19 cellular contexts compared by ENCODE assay signal in the genomic region with DNA sequence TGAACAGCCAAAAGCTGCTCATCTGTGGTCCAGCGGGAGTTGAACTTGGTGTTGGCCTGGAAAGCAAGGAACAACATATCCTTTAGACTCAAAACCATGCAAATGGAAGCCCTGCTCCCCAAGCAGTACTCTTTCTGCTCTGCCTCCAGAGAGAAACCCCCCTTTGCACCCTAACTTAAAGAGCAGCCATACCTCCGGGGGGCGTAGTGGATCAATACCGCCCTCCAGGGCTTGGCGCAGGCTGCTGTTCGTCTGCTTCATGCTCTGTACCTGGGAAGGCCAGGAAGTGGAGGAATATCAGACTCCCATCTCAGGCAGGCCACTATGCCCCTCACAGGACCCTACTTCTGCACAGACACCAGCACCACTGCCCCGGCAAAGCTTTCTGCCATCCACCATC. TPM values are rescaled to one million over a fixed set of nuclear protein-coding genes. Genes with fewer than 3 reads are reported as not detected.
DNase-seq lines count a peak whose midpoint lies in the region; ATAC-seq and TF ChIP-seq lines count a peak whose summit lies in the region.
"Had no signal": no experiment of that assay in that cellular context is flagged by ENCODE, and none has a peak within 500 bp of the region (broad histone marks: within the 10 kb centered on the region; RNA-seq: fewer than 3 reads in every experiment).

No MANE protein-coding gene starts in this region.

- no peak overlapping the region for H3K4me3 Mint-ChIP-seq in activated T-cell treated with anti-CD3 and anti-CD28 coated beads, Interleukin-2, amount 50 U/mL, for 24 hours
- H3K4me3 Mint-ChIP-seq in neural crest cell (peak overlapping the region; percentile 84), Calu3 (ENCODE audit: low read depth, unreplicated experiment) (no peak overlapping the region)

- peak overlapping the region; percentile 44 for H3K27ac Mint-ChIP-seq in activated T-cell treated with anti-CD3 and anti-CD28 coated beads, Interleukin-2, amount 50 U/mL, for 24 hours
- no peak overlapping the region for H3K27ac Mint-ChIP-seq in neural crest cell (ENCODE audit: unreplicated experiment)
- no peak overlapping the region for H3K27ac Mint-ChIP-seq in Calu3 (ENCODE audit: unreplicated experiment)

- peaks cover 17% of the 10 kb centered on the region for H3K4me1 ChIP-seq in Loucy (ENCODE audit: insufficient read depth, low read length, poor library complexity, severe bottlenecking)

- intact Hi-C loops in Calu3 (cut with micrococcal nuclease; ENCODE audit: unreplicated experiment) = no loop called here

- DNase-seq in activated T-cell treated with anti-CD3 and anti-CD28 coated beads, Interleukin-2, amount 50 U/mL, for 24 hours = no peak
- no peak for DNase-seq in activated T-cell treated with anti-CD3 and anti-CD28 coated beads, Interleukin-2, amount 50 U/mL, for 48 hours
- no peak for DNase-seq in choroid plexus epithelial cell (ENCODE audit: low read depth)
- DNase-seq in neural crest cell (ENCODE audit: low read depth, low spot score) = no peak
- DNase-seq in Calu3 = no peak
- DNase-seq in activated naive CD4-positive, alpha-beta T cell (lab: John Stamatoyannopoulos, UW) = no peak
- DNase-seq: 8988T, DMS 273 treated with DMSO at 0.1 percent for 48 hours, GDM1, HCEC 1CT, KBM-7, NCI-H146, NCI-H2081, NCI-H524, Peyer's patch, SHP77 had no signal

- TF ChIP-seq CTCF in Loucy (conservative IDR thresholded peaks at IDR 0.05; ENCODE audit: low read length) (peak; percentile 22; the same call in 1 of the 2 replicates), choroid plexus epithelial cell (conservative IDR thresholded peaks at IDR 0.05; ENCODE audit: low read depth, low read length) (peak; percentile 5), neural crest cell (conservative IDR thresholded peaks at IDR 0.05) (no peak), Calu3 (IDR thresholded peaks at IDR 0.05; ENCODE audit: unreplicated experiment) (no peak)

- no peaks in the 10 kb centered on the region for H3F3A ChIP-seq in Loucy (ENCODE audit: low read depth)

- no TSS peak for BruUV-seq in Calu3 (replicated peaks; lab: Mats Ljungman, UMichigan)

- H3K36me3 Mint-ChIP-seq in activated T-cell treated with anti-CD3 and anti-CD28 coated beads, Interleukin-2, amount 50 U/mL, for 24 hours (ENCODE audit: low read depth) = peaks cover 22% of the 10 kb centered on the region
- H3K36me3 Mint-ChIP-seq in neural crest cell (ENCODE audit: low read depth) (peaks cover 5% of the 10 kb centered on the region), Calu3 (ENCODE audit: insufficient read depth, unreplicated experiment) (peaks cover 25% of the 10 kb centered on the region)

- H3K79me2 ChIP-seq in Loucy (ENCODE audit: insufficient read depth, low read length) = no peaks in the 10 kb centered on the region

- no peaks in the 10 kb centered on the region for H3K9me3 Mint-ChIP-seq in activated T-cell treated with anti-CD3 and anti-CD28 coated beads, Interleukin-2, amount 50 U/mL, for 24 hours
- H3K9me3 Mint-ChIP-seq in neural crest cell (no peaks in the 10 kb centered on the region), Calu3 (ENCODE audit: low read depth, unreplicated experiment) (no peaks in the 10 kb centered on the region)

- H3K9me3 ChIP-seq in Loucy (ENCODE audit: insufficient read depth, low read depth, low read length) = no peaks in the 10 kb centered on the region
- H3K9me3 ChIP-seq: Peyer's patch had no signal

- peaks cover 3% of the 10 kb centered on the region for H3K27me3 Mint-ChIP-seq in activated T-cell treated with anti-CD3 and anti-CD28 coated beads, Interleukin-2, amount 50 U/mL, for 24 hours
- H3K27me3 Mint-ChIP-seq in neural crest cell (ENCODE audit: low read depth) = peaks cover 12% of the 10 kb centered on the region
- H3K27me3 Mint-ChIP-seq in Calu3 (ENCODE audit: unreplicated experiment) = peaks cover 31% of the 10 kb centered on the region

- ATAC-seq in GM19035 (IDR thresholded peaks at IDR 0.05; ENCODE audit: unreplicated experiment) = no peak
- ATAC-seq: SK-N-SH treated with all-trans-retinoic acid at 6 μM for 48 hours had no signal

- H3K9ac ChIP-seq in Loucy (ENCODE audit: low read depth, low read length, poor library complexity, severe bottlenecking) = no peak overlapping the region

- no peaks in the 10 kb centered on the region for H4K20me1 ChIP-seq in Loucy (ENCODE audit: insufficient read depth, low read length, poor library complexity, severe bottlenecking)

- peaks cover 14% of the 10 kb centered on the region; the same call in 1 of the 2 replicates for H3K36me3 ChIP-seq in Loucy (ENCODE audit: insufficient read depth, low read length)

- no peak overlapping the region for H3K4me2 ChIP-seq in Loucy (ENCODE audit: low read depth, low read length, poor library complexity, severe bottlenecking)

- H3K27me3 ChIP-seq in Loucy (ENCODE audit: insufficient read depth, low read length, poor library complexity, severe bottlenecking) = no peaks in the 10 kb centered on the region
- H3K27me3 ChIP-seq: Peyer's patch had no signal

- peaks cover 8% of the 10 kb centered on the region for H3K4me1 Mint-ChIP-seq in activated T-cell treated with anti-CD3 and anti-CD28 coated beads, Interleukin-2, amount 50 U/mL, for 24 hours (ENCODE audit: low read depth)
- H3K4me1 Mint-ChIP-seq in neural crest cell (peaks cover 37% of the 10 kb centered on the region), Calu3 (ENCODE audit: low read depth, unreplicated experiment) (no peaks in the 10 kb centered on the region)

- H2AFZ ChIP-seq in Loucy (ENCODE audit: low read length) = no peak overlapping the region

- CTCF ChIA-PET in Calu3 (lab: Charles Lee) = no interaction called here

- H3K4me3 ChIP-seq in Loucy (ENCODE audit: low read length, poor library complexity, severe bottlenecking) (no peak overlapping the region), choroid plexus epithelial cell (ENCODE audit: low read depth, low read length) (no peak overlapping the region)
- H3K4me3 ChIP-seq: Peyer's patch had no signal

- H3K9me2 ChIP-seq in Loucy (replicated peaks; ENCODE audit: low read depth, low read length) = no peaks in the 10 kb centered on the region

RNA-seq across cellular contexts. Expression of gene RCOR2, which starts 4.3 kb away (rescaled TPM):
- total RNA-seq in neural crest cell = 107 and 108 TPM in 2 replicates
- 0.26 and 0.37 TPM in 2 replicates for total RNA-seq in Calu3 (2022)

RNA-seq across cellular contexts. Expression of gene NAA40, which starts 26.1 kb away (rescaled TPM):
- total RNA-seq in neural crest cell (64.5 and 71.2 TPM in 2 replicates), Calu3 (2022) (41.3 and 44.9 TPM in 2 replicates)

Comparison
In these comparisons a context has a peak if more than half of its experiments do, and no peak if none do; other contexts are left out.
1. CTCF ChIP-seq: peak in Loucy (single experiment) and choroid plexus epithelial cell (single experiment); none in neural crest cell (single experiment) and Calu3 (single experiment).
2. RNA of gene RCOR2, which starts 4.3 kb away (total RNA-seq): 107 to 108 TPM in neural crest cell; 0.26 to 0.37 TPM in Calu3; every median in the first group is over 10 times any median in the second.